ENCODE assay signal across 13 cellular contexts in genomic region chr5:79771387-79771786, GRCh38.
DNase-seq lines count a peak whose midpoint lies in the region; ATAC-seq and TF ChIP-seq lines count a peak whose summit lies in the region.
"Had no signal": no experiment of that assay in that cellular context is flagged by ENCODE, and none has a peak within 500 bp of the region (broad histone marks: within the 10 kb centered on the region; RNA-seq: fewer than 3 reads in every experiment).

No MANE protein-coding gene starts in this region.

- no peak for ATAC-seq in GM18498 (IDR thresholded peaks at IDR 0.05; ENCODE audit: unreplicated experiment)
- ATAC-seq: natural killer cell treated with Interleukin-12 subunit alpha and Interleukin-12 subunit beta and Interleukin-15 and Interleukin-18, amount 100 ng/mL, for 72 hours had no signal

- H3K27ac Mint-ChIP-seq in osteocyte (ENCODE audit: unreplicated experiment): no peak overlapping the region
- H3K27ac Mint-ChIP-seq: natural killer cell treated with Interleukin-12 subunit alpha and Interleukin-12 subunit beta and Interleukin-15 and Interleukin-18, amount 100 ng/mL, for 72 hours had no signal

- H3K4me3 ChIP-seq in fibroblast of villous mesenchyme (ENCODE audit: low read depth, low read length): no peak overlapping the region
- H3K4me3 ChIP-seq: tibial artery had no signal

- TF ChIP-seq CTCF in fibroblast of villous mesenchyme (IDR thresholded peaks at IDR 0.05; ENCODE audit: insufficient read depth, low read depth, low read length) (no peak), osteocyte (IDR thresholded peaks at IDR 0.05) (no peak)

- no peaks in the 10 kb centered on the region for H3K4me1 Mint-ChIP-seq in osteocyte (ENCODE audit: unreplicated experiment)

- H3K9me3 Mint-ChIP-seq in osteocyte (ENCODE audit: unreplicated experiment): no peaks in the 10 kb centered on the region

- no peak overlapping the region for H3K4me3 Mint-ChIP-seq in osteocyte (ENCODE audit: unreplicated experiment)
- H3K4me3 Mint-ChIP-seq: natural killer cell treated with Interleukin-12 subunit alpha and Interleukin-12 subunit beta and Interleukin-15 and Interleukin-18, amount 100 ng/mL, for 72 hours had no signal

- DNase-seq in GM04503 (ENCODE audit: low read depth): peak; percentile 95
- DNase-seq in RKO (ENCODE audit: low spot score): peak; percentile 21
- peak; percentile 11 for DNase-seq in fibroblast of villous mesenchyme (ENCODE audit: low read depth)
- DNase-seq in renal cortical epithelial cell (ENCODE audit: low read depth): peak; percentile 93
- DNase-seq in osteocyte (ENCODE audit: extremely low spot score, unreplicated experiment): no peak
- DNase-seq in NCI-H146 (lab: John Stamatoyannopoulos, UW): no peak
- no peak for DNase-seq in GF-D8 (lab: John Stamatoyannopoulos, UW)
- DNase-seq: NCI-H1092, NCI-H2227 treated with DMSO at 0.1 percent for 48 hours, OCI-M1, tibial artery had no signal

- no peaks in the 10 kb centered on the region for H3K36me3 Mint-ChIP-seq in osteocyte (ENCODE audit: unreplicated experiment)

- peaks cover 7% of the 10 kb centered on the region for H3K27me3 Mint-ChIP-seq in osteocyte (ENCODE audit: unreplicated experiment)

Comparison
In these comparisons a context has a peak if more than half of its experiments do, and no peak if none do; other contexts are left out.
1. DNase-seq: peak in GM04503 (single experiment), RKO (single experiment), fibroblast of villous mesenchyme (single experiment) and renal cortical epithelial cell (single experiment); none in osteocyte (single experiment), NCI-H146 (single experiment) and GF-D8 (single experiment).